In the genomic region with DNA sequence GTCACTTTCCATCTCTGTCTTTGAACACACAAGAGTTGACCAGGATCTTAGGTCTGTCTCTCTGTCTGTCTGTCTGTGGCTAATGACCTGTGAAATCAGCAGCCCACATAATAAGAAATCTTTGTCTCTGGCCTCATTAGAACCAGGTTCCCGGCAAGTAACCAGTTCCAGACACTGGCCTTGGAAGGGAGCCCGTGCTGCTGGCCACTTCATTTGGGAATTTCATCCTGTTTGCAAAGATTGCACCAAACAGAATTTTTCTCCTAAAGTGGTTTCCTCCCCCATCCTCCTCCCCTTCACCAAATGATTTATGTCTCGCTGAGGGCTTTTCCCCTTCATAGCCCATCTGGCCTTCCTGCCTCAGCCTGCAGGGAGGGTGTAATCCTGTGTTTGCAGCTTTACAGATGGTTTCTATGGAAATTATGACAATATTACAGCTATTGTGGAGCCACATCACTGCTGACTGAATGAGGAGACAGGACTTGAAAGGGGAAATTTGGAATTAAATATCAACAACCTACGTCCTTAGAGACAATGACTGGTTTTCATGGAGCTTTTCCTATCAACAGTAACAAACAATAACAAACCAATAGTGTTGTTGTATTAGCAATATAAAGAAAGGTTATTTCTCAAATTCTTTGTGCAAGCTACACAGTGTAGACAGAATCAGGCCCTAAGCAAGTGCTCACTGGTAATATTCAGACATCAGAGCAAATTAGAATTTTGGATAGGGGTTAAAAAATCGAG, we compare ENCODE assay signal across 8 cellular contexts. TPM values are rescaled to one million over a fixed set of nuclear protein-coding genes. Genes with fewer than 3 reads are reported as not detected.
DNase-seq lines count a peak whose midpoint lies in the region; ATAC-seq, FAIRE-seq and TF ChIP-seq lines count a peak whose summit lies in the region.

No MANE protein-coding gene starts in this region.

- no peak overlapping the region for H2AFZ ChIP-seq in MM.1S (ENCODE audit: low read length)

- in situ Hi-C loops in ACHN (cut with HindIII; ENCODE audit: low pct_ligation_motif_present, low pct_unique_long_range_greater_than_20kb, low sequenced_read_pairs): no loop called here

- no peaks in the 10 kb centered on the region for H3K79me2 ChIP-seq in MM.1S (ENCODE audit: low read length)

- H3K9me2 ChIP-seq in MM.1S (replicated peaks; ENCODE audit: insufficient read depth, low read length): no peaks in the 10 kb centered on the region

- no peak overlapping the region for H3K9ac ChIP-seq in duodenal mucosa (ENCODE audit: low read depth in 1 of 2, low read length in 2 of 2)
- H3K9ac ChIP-seq in MM.1S (ENCODE audit: low read length): no peak overlapping the region

- TF ChIP-seq CTCF in D721Med (IDR thresholded peaks at IDR 0.05; ENCODE audit: insufficient read depth, missing control alignments) (no peak), MM.1S (IDR thresholded peaks at IDR 0.05; ENCODE audit: low read length) (no peak)

- peak; percentile 91 for FAIRE-seq in D721Med (lab: Jason Lieb, UNC)

- DNase-seq in D721Med (ENCODE audit: insufficient read length, low spot score) (no peak), NCI-H2171 (lab: John Stamatoyannopoulos, UW) (peak; percentile 70), myocyte (ENCODE audit: low read depth) (peak; percentile 90), ACHN (no peak), MM.1S (no peak)

- H3K9me3 ChIP-seq in duodenal mucosa (ENCODE audit: control insufficient read depth in 1 of 2, low read length in 2 of 2): no peaks in the 10 kb centered on the region
- no peaks in the 10 kb centered on the region for H3K9me3 ChIP-seq in MM.1S (replicated peaks; ENCODE audit: insufficient read depth, low read length)

- H3K27me3 ChIP-seq in duodenal mucosa (ENCODE audit: control insufficient read depth in 1 of 2, insufficient read depth in 2 of 2, low read length in 2 of 2): no peaks in the 10 kb centered on the region
- no peaks in the 10 kb centered on the region for H3K27me3 ChIP-seq in MM.1S (replicated peaks; ENCODE audit: insufficient read depth, low read length)

- ATAC-seq in GM21423 (IDR thresholded peaks at IDR 0.05; ENCODE audit: unreplicated experiment): no peak
- no peak for ATAC-seq in GM18502 (IDR thresholded peaks at IDR 0.05; ENCODE audit: poor library complexity, unreplicated experiment)

- H3K4me2 ChIP-seq in MM.1S (ENCODE audit: low read depth, low read length): no peak overlapping the region

- no peaks in the 10 kb centered on the region for H3F3A ChIP-seq in MM.1S (ENCODE audit: insufficient read depth, low read length)

- H3K27ac ChIP-seq in duodenal mucosa (ENCODE audit: low read depth, low read length) (peak overlapping the region; percentile 73), MM.1S (ENCODE audit: low read length) (no peak overlapping the region)

- no peak overlapping the region for H3K4me3 ChIP-seq in duodenal mucosa (ENCODE audit: low read depth in 1 of 2, low read length in 2 of 2)
- H3K4me3 ChIP-seq in MM.1S (ENCODE audit: low read length): no peak overlapping the region

- no peaks in the 10 kb centered on the region for H3K36me3 ChIP-seq in duodenal mucosa (ENCODE audit: control insufficient read depth in 1 of 2, insufficient read depth in 2 of 2, low read length in 2 of 2)
- no peaks in the 10 kb centered on the region for H3K36me3 ChIP-seq in MM.1S (replicated peaks; ENCODE audit: insufficient read depth, low read length)

- no peaks in the 10 kb centered on the region for H4K20me1 ChIP-seq in MM.1S (ENCODE audit: insufficient read depth, low read length)

- peaks cover 0 to 14% of the 10 kb centered on the region in 2 donors for H3K4me1 ChIP-seq in duodenal mucosa (ENCODE audit: control insufficient read depth in 1 of 2, insufficient read depth in 2 of 2, low read length in 2 of 2)
- H3K4me1 ChIP-seq in MM.1S (ENCODE audit: low read length): peaks cover 8% of the 10 kb centered on the region; the same call in 1 of the 2 replicates

RNA-seq across cellular contexts. Expression of a gene that starts 25.7 kb away (rescaled TPM):
- 16.4 and 21.0 TPM in 2 replicates for total RNA-seq in myocyte
- polyA plus RNA-seq in myocyte (2012): 48.8 TPM

Comparison
In these comparisons a context has a peak if more than half of its experiments do, and no peak if none do; other contexts are left out.
1. DNase-seq: peak in NCI-H2171 (single experiment) and myocyte (single experiment); none in D721Med (single experiment), ACHN (single experiment) and MM.1S (single experiment).